ENCODE assay signal across 29 cellular contexts in genomic region chr17:8324132-8324531, GRCh38. TPM values are rescaled to one million over a fixed set of nuclear protein-coding genes. Genes with fewer than 3 reads are reported as not detected.
DNase-seq lines count a peak whose midpoint lies in the region; ATAC-seq and TF ChIP-seq lines count a peak whose summit lies in the region.
"Had no signal": no experiment of that assay in that cellular context is flagged by ENCODE, and none has a peak within 500 bp of the region (broad histone marks: within the 10 kb centered on the region; RNA-seq: fewer than 3 reads in every experiment).

No MANE protein-coding gene starts in this region.

- 79% methylated on average over 5 of the region's 5 CpGs for WGBS in SK-N-SH (ENCODE audit: low lambda C conversion rate)

- no peaks in the 10 kb centered on the region for H3K36me3 ChIP-seq in SK-N-SH (replicated peaks in 1 of 2; ENCODE audit: control insufficient read depth in 1 of 2, insufficient read depth in 2 of 2, low read length in 1 of 2)
- H3K36me3 ChIP-seq in HCT116 (ENCODE audit: control insufficient read depth in 1 of 2, insufficient read depth in 2 of 2, low read length in 2 of 2) = no peaks in the 10 kb centered on the region
- no peaks in the 10 kb centered on the region for H3K36me3 ChIP-seq in naive thymus-derived CD4-positive, alpha-beta T cell (ENCODE audit: control insufficient read depth in 2 of 3, insufficient read depth in 3 of 3, low read length in 3 of 3)
- H3K36me3 ChIP-seq: Peyer's patch, SJSA1 had no signal

- no peaks in the 10 kb centered on the region for H3F3A ChIP-seq in SK-N-SH (replicated peaks; ENCODE audit: insufficient read depth)

- H3K27ac ChIP-seq in SK-N-SH (ENCODE audit: low read depth in 2 of 2, low read length in 1 of 2) = no peak overlapping the region
- no peak overlapping the region for H3K27ac ChIP-seq in HCT116 (ENCODE audit: low read depth, low read length)
- H3K27ac ChIP-seq in dorsolateral prefrontal cortex = no peak overlapping the region
- H3K27ac ChIP-seq in naive thymus-derived CD4-positive, alpha-beta T cell (ENCODE audit: low read depth, low read length) = no peak overlapping the region
- H3K27ac ChIP-seq: 22Rv1, HL-60, Peyer's patch, SJSA1 had no signal

- H3K9me3 ChIP-seq in SK-N-SH (no peaks in the 10 kb centered on the region), HCT116 (ENCODE audit: control insufficient read depth in 1 of 2, insufficient read depth in 1 of 2, low read depth in 1 of 2, low read length in 2 of 2) (no peaks in the 10 kb centered on the region)
- no peaks in the 10 kb centered on the region for H3K9me3 ChIP-seq in naive thymus-derived CD4-positive, alpha-beta T cell (ENCODE audit: control insufficient read depth in 2 of 3, low read length in 3 of 3)
- H3K9me3 ChIP-seq: Peyer's patch, SJSA1 had no signal

- RAD21 ChIA-PET in HCT116 (lab: Charles Lee; ENCODE audit: low non-redundant PET in 1 of 2, low total read pairs in 2 of 2, uncharacterized antibody in 2 of 2, unreplicated experiment in 2 of 2) = no interaction called here

- ATAC-seq in SK-N-SH treated with all-trans-retinoic acid at 6 μM for 48 hours = no peak
- ATAC-seq in HCT116 = 0 out of 2 replicates have a peak, but pooled peaks have one; percentile 12
- no peak for ATAC-seq in naive thymus-derived CD4-positive, alpha-beta T cell
- ATAC-seq: GM12878 had no signal

- H3K4me1 Mint-ChIP-seq in naive thymus-derived CD4-positive, alpha-beta T cell = peaks cover 11 to 23% (median 16%) of the 10 kb centered on the region in 7 donors

- H3K4me3 ChIP-seq in SK-N-SH (ENCODE audit: low read depth in 2 of 2, low read length in 1 of 2) (no peak overlapping the region), HCT116 (replicated peaks in 1 of 2; ENCODE audit: low read depth in 1 of 2, low read length in 2 of 2) (no peak overlapping the region), dorsolateral prefrontal cortex (no peak overlapping the region)
- no peak overlapping the region for H3K4me3 ChIP-seq in naive thymus-derived CD4-positive, alpha-beta T cell (ENCODE audit: low read length)
- H3K4me3 ChIP-seq: GM12878, Peyer's patch, SJSA1 had no signal

- TF ChIP-seq CTCF in SK-N-SH (IDR thresholded peaks at IDR 0.05) (no peak), HCT116 (IDR thresholded peaks at IDR 0.05 in 2 of 3, conservative IDR thresholded peaks at IDR 0.05 in 1 of 3; ENCODE audit: borderline replicate concordance in 1 of 3, insufficient read depth in 1 of 3, low read depth in 2 of 3, low read length in 2 of 3) (no peak), dorsolateral prefrontal cortex (IDR thresholded peaks at IDR 0.05 in 54 of 56, conservative IDR thresholded peaks at IDR 0.05 in 2 of 56; ENCODE audit: low read depth in 1 of 56, partially characterized antibody in 56 of 56) (no peak)

- TF ChIP-seq EP300 in SK-N-SH (IDR thresholded peaks at IDR 0.05; ENCODE audit: borderline replicate concordance in 1 of 2, low read depth in 1 of 2, low read length in 1 of 2) = no peak

- no peaks in the 10 kb centered on the region for H3K36me3 Mint-ChIP-seq in naive thymus-derived CD4-positive, alpha-beta T cell
- H3K36me3 Mint-ChIP-seq: CD4-positive, CD25-positive, alpha-beta regulatory T cell had no signal

- no peak for TF ChIP-seq RAD21 in SK-N-SH (IDR thresholded peaks at IDR 0.05; ENCODE audit: low read length)
- no peak for TF ChIP-seq RAD21 in HCT116 (IDR thresholded peaks at IDR 0.05; ENCODE audit: low read depth)

- no peak overlapping the region for H3K4me3 Mint-ChIP-seq in naive thymus-derived CD4-positive, alpha-beta T cell
- H3K4me3 Mint-ChIP-seq: CD4-positive, CD25-positive, alpha-beta regulatory T cell had no signal

- H2AFZ ChIP-seq in SK-N-SH (ENCODE audit: low read depth) = no peak overlapping the region
- no peak overlapping the region for H2AFZ ChIP-seq in HCT116 (ENCODE audit: low read depth, low read length, poor library complexity, severe bottlenecking)

- BruUV-seq in HCT116 (replicated peaks; lab: Mats Ljungman, UMichigan) = no TSS peak

- H3K27me3 ChIP-seq in SK-N-SH (ENCODE audit: insufficient read depth) (no peaks in the 10 kb centered on the region), HCT116 (ENCODE audit: insufficient read depth, low read length) (no peaks in the 10 kb centered on the region), dorsolateral prefrontal cortex (peaks cover 0 to 29% (median 0%) of the 10 kb centered on the region in 45 donors)
- peaks cover 3 to 9% of the 10 kb centered on the region in 2 donors for H3K27me3 ChIP-seq in naive thymus-derived CD4-positive, alpha-beta T cell (ENCODE audit: control insufficient read depth in 2 of 2, insufficient read depth in 2 of 2, low read length in 2 of 2)
- H3K27me3 ChIP-seq: SJSA1 had no signal

- H4K20me1 ChIP-seq in SK-N-SH (ENCODE audit: insufficient read depth) = no peaks in the 10 kb centered on the region
- H4K20me1 ChIP-seq in HCT116 (ENCODE audit: insufficient read depth) = no peaks in the 10 kb centered on the region

- H3K27me3 Mint-ChIP-seq in naive thymus-derived CD4-positive, alpha-beta T cell = peaks cover 32 to 52% (median 35%) of the 10 kb centered on the region in 5 donors

- H3K79me2 ChIP-seq in SK-N-SH (ENCODE audit: insufficient read depth) (no peaks in the 10 kb centered on the region), HCT116 (ENCODE audit: insufficient read depth, low read length) (no peaks in the 10 kb centered on the region)

- H3K4me2 ChIP-seq in SK-N-SH = no peak overlapping the region
- no peak overlapping the region for H3K4me2 ChIP-seq in HCT116 (ENCODE audit: low read length)

- no peaks in the 10 kb centered on the region for H3K9me2 ChIP-seq in SK-N-SH
- no peaks in the 10 kb centered on the region for H3K9me2 ChIP-seq in HCT116 (ENCODE audit: insufficient read depth)

- H3K27ac Mint-ChIP-seq in naive thymus-derived CD4-positive, alpha-beta T cell = no peak overlapping the region

- H3K4me1 ChIP-seq in SK-N-SH (ENCODE audit: control insufficient read depth in 1 of 2, insufficient read depth in 2 of 2, low read depth in 1 of 2, low read length in 1 of 2) (peaks cover 0 to 6% of the 10 kb centered on the region in 2 experiments; a peak in 1 of 4 replicates), HCT116 (ENCODE audit: control insufficient read depth in 1 of 2, insufficient read depth in 2 of 2, low read length in 2 of 2) (no peaks in the 10 kb centered on the region)
- H3K4me1 ChIP-seq in naive thymus-derived CD4-positive, alpha-beta T cell (ENCODE audit: control insufficient read depth in 2 of 2, insufficient read depth in 2 of 2, low read length in 2 of 2) = peaks cover 4 to 12% of the 10 kb centered on the region in 2 donors

- DNase-seq in SK-N-SH (peak; percentile 11), HCT116 (ENCODE audit: low read depth, low spot score) (no peak), dermis blood vessel endothelial cell (peak; percentile 24), dorsolateral prefrontal cortex (no peak), foreskin melanocyte (no peak), NCI-H146 treated with DMSO at 0.1 percent for 48 hours (lab: John Stamatoyannopoulos, UW; ENCODE audit: unreplicated experiment) (no peak)
- DNase-seq in naive thymus-derived CD4-positive, alpha-beta T cell = no peak
- DNase-seq: CD4-positive, CD25-positive, alpha-beta regulatory T cell; COR-L47; DMS 273 treated with DMSO at 0.1 percent for 48 hours; GDM1; IMR-90; MM.1S; NCI-H1092; NCI-H1436 treated with DMSO at 0.1 percent for 48 hours; NCI-H2081; NCI-H2171 treated with DMSO at 0.1 percent for 48 hours; NCI-H446; NCI-H526 treated with DMSO at 0.1 percent for 48 hours; Peyer's patch; SW 1271 had no signal

- TF ChIP-seq POLR2A in HCT116 (IDR thresholded peaks at IDR 0.05; ENCODE audit: borderline replicate concordance, extremely low read depth, insufficient read depth, insufficient read length) = no peak

- POLR2A ChIA-PET in SK-N-SH (lab: Yijun Ruan, JAX) = no interaction called here
- POLR2A ChIA-PET in HCT116 (lab: Charles Lee) = no interaction called here
- POLR2A ChIA-PET in naive thymus-derived CD4-positive, alpha-beta T cell (lab: Charles Lee) = no interaction called here

- no peak overlapping the region for H3K9ac ChIP-seq in SK-N-SH
- no peak overlapping the region for H3K9ac ChIP-seq in HCT116 (ENCODE audit: low read length)

- CTCF ChIA-PET in SK-N-SH (lab: Yijun Ruan, JAX) (interaction anchor here (1.0 to 1.6 kb wide), 3 partner anchors 18 to 59 kb away, joined by 3 to 5 read pairs (median 3); partner anchors contain the start of gene RPL26), HCT116 (lab: Charles Lee) (no interaction called here)
- CTCF ChIA-PET in naive thymus-derived CD4-positive, alpha-beta T cell (lab: Charles Lee) = no interaction called here

- peaks cover 0 to 3% (median 0%) of the 10 kb centered on the region in 11 donors for H3K9me3 Mint-ChIP-seq in naive thymus-derived CD4-positive, alpha-beta T cell

- intact Hi-C loops in HCT116 (cut with micrococcal nuclease) (no loop called here), dorsolateral prefrontal cortex (cut with DNase I) (no loop called here)
- intact Hi-C loops in naive thymus-derived CD4-positive, alpha-beta T cell (cut with micrococcal nuclease) = no loop called here

RNA-seq across cellular contexts. Expression of gene ARHGEF15, which starts 14.1 kb away (rescaled TPM):
- not detected in 2 replicates for polyA plus RNA-seq in SK-N-SH (2012; rRNA removed)
- 0.01 TPM in 1 of 2 replicates, not detected in the other for polyA plus RNA-seq in SK-N-SH (2012; cell fraction: cytosol; rRNA removed)
- polyA plus RNA-seq in SK-N-SH (2012; cell fraction: nucleus; rRNA removed) = 0.05 TPM in 1 of 2 replicates, not detected in the other
- not detected for total RNA-seq in HCT116 (2021; ENCODE audit: unreplicated experiment)
- polyA plus RNA-seq in HCT116 (2012) = not detected in 2 replicates
- total RNA-seq in dermis blood vessel endothelial cell = 24.7 and 30.6 TPM in 2 replicates
- 10 to 100 TPM in 1 of 120 experiments, 1 to 10 TPM in 119; 1.0 to 11.2 (median 3.2) TPM for total RNA-seq in dorsolateral prefrontal cortex
- total RNA-seq in naive thymus-derived CD4-positive, alpha-beta T cell = not detected
- polyA plus RNA-seq in naive thymus-derived CD4-positive, alpha-beta T cell = not detected
- total RNA-seq: CD4-positive, CD25-positive, alpha-beta regulatory T cell; Daoy; GM12878; H4; IMR-90; SJSA1 had no signal
- polyA plus RNA-seq: CD4-positive, CD25-positive, alpha-beta regulatory T cell; GM12878; IMR-90 had no signal

RNA-seq across cellular contexts. Expression of gene ODF4, which starts 15.5 kb away (rescaled TPM):
- not detected in 2 replicates for polyA plus RNA-seq in SK-N-SH (2012; rRNA removed)
- polyA plus RNA-seq in SK-N-SH (2012; cell fraction: cytosol; rRNA removed) = not detected in 2 replicates
- polyA plus RNA-seq in SK-N-SH (2012; cell fraction: nucleus; rRNA removed) = not detected in 2 replicates
- total RNA-seq in HCT116 (2021; ENCODE audit: unreplicated experiment) (not detected), dermis blood vessel endothelial cell (not detected in 2 replicates), dorsolateral prefrontal cortex (not detected)
- not detected in 2 replicates for polyA plus RNA-seq in HCT116 (2012)
- not detected for total RNA-seq in naive thymus-derived CD4-positive, alpha-beta T cell
- not detected for polyA plus RNA-seq in naive thymus-derived CD4-positive, alpha-beta T cell
- total RNA-seq: CD4-positive, CD25-positive, alpha-beta regulatory T cell; Daoy; GM12878; H4; HT1080; IMR-90; Peyer's patch; SJSA1 had no signal
- polyA plus RNA-seq: CD4-positive, CD25-positive, alpha-beta regulatory T cell; GM12878; IMR-90 had no signal

RNA-seq across cellular contexts. Expression of gene SLC25A35, which starts 28.9 kb away (rescaled TPM):
- polyA plus RNA-seq in SK-N-SH (2012; rRNA removed) = 4.1 and 5.6 TPM in 2 replicates
- 1.8 and 2.2 TPM in 2 replicates for polyA plus RNA-seq in SK-N-SH (2012; cell fraction: cytosol; rRNA removed)
- polyA plus RNA-seq in SK-N-SH (2012; cell fraction: nucleus; rRNA removed) = 23.5 and 27.7 TPM in 2 replicates
- total RNA-seq in HCT116 (2021; ENCODE audit: unreplicated experiment) = 4.7 TPM
- 3.2 and 5.1 TPM in 2 replicates for polyA plus RNA-seq in HCT116 (2012)
- total RNA-seq in dermis blood vessel endothelial cell = 0.51 and 0.84 TPM in 2 replicates
- 10 to 100 TPM in 2 of 120 experiments, 1 to 10 TPM in 118; 1.1 to 10.8 (median 4.2) TPM for total RNA-seq in dorsolateral prefrontal cortex
- total RNA-seq in naive thymus-derived CD4-positive, alpha-beta T cell = 10 to 100 TPM in 1 of 5 experiments, 1 to 10 TPM in 4; 4.3 to 10.0 (median 7.0) TPM
- polyA plus RNA-seq in naive thymus-derived CD4-positive, alpha-beta T cell = 1 to 10 TPM in 1 of 2 donors, under 1 TPM in 1; 0.58 to 4.9 TPM

RNA-seq across cellular contexts. Expression of gene RANGRF, which starts 35.7 kb away (rescaled TPM):
- 47.3 and 55.9 TPM in 2 replicates for polyA plus RNA-seq in SK-N-SH (2012; rRNA removed)
- polyA plus RNA-seq in SK-N-SH (2012; cell fraction: cytosol; rRNA removed) = 32.3 and 39.9 TPM in 2 replicates
- polyA plus RNA-seq in SK-N-SH (2012; cell fraction: nucleus; rRNA removed) = 65.4 and 76.4 TPM in 2 replicates
- total RNA-seq in HCT116 (2021; ENCODE audit: unreplicated experiment) (33.2 TPM), dermis blood vessel endothelial cell (9.5 and 13.4 TPM in 2 replicates), dorsolateral prefrontal cortex (10 to 100 TPM; 15.3 to 31.6 (median 22.9) TPM)
- polyA plus RNA-seq in HCT116 (2012) = 41.0 and 55.0 TPM in 2 replicates
- 10 to 100 TPM; 26.0 to 46.1 (median 38.9) TPM for total RNA-seq in naive thymus-derived CD4-positive, alpha-beta T cell
- 10 to 100 TPM; 77.5 to 85.8 TPM for polyA plus RNA-seq in naive thymus-derived CD4-positive, alpha-beta T cell

Comparison
In these comparisons a context has a peak if more than half of its experiments do, and no peak if none do; other contexts are left out.
1. DNase-seq: peak in SK-N-SH (single experiment) and dermis blood vessel endothelial cell (single experiment); none in HCT116 (single experiment), dorsolateral prefrontal cortex (0 of 10), foreskin melanocyte (single experiment), naive thymus-derived CD4-positive, alpha-beta T cell (0 of 9) and NCI-H146 treated with DMSO at 0.1 percent for 48 hours (single experiment).